Comparison of ENCODE assay signal across 27 cellular contexts in genomic region chr3:26967531-26967930, GRCh38.
"Had no signal": no experiment of that assay in that cellular context is flagged by ENCODE, and none has a peak within 500 bp of the region (broad histone marks: within the 10 kb centered on the region; RNA-seq: fewer than 3 reads in every experiment).

No MANE protein-coding gene starts in this region.

- H3K4me1 ChIP-seq: colonic mucosa, esophagus squamous epithelium, gastrocnemius medialis, heart right ventricle, left lung, lower lobe of right lung had no signal

- H3K4me3 ChIP-seq: colonic mucosa, dorsolateral prefrontal cortex, esophagus squamous epithelium, gastrocnemius medialis, heart right ventricle, left lung, lower lobe of right lung, mucosa of descending colon had no signal

- FAIRE-seq: islet of Langerhans, keratinocyte had no signal

- H3K27me3 ChIP-seq: colonic mucosa, dorsolateral prefrontal cortex, esophagus squamous epithelium, gastrocnemius medialis, heart right ventricle, left lung had no signal

- ATAC-seq: esophagus mucosa, gastrocnemius medialis, heart right ventricle, left cardiac atrium, left lung, left ventricle myocardium superior, lower lobe of right lung, mucosa of descending colon had no signal

- H3K27ac Mint-ChIP-seq: mesothelial cell of epicardium, naive B cell had no signal

- H3K27me3 Mint-ChIP-seq: naive B cell had no signal

- H3K9me3 ChIP-seq: colonic mucosa, esophagus squamous epithelium, gastrocnemius medialis, lower lobe of right lung, mucosa of descending colon had no signal

- H3K36me3 ChIP-seq: colonic mucosa, esophagus squamous epithelium, gastrocnemius medialis, heart right ventricle, left lung, lower lobe of right lung had no signal

- H3K36me3 Mint-ChIP-seq: mesothelial cell of epicardium, naive B cell had no signal

- H3K4me3 Mint-ChIP-seq: mesothelial cell of epicardium, naive B cell had no signal

- DNase-seq: colonic mucosa; cortex of kidney; dermis blood vessel endothelial cell; dorsolateral prefrontal cortex; effector CD4-positive, alpha-beta T cell; effector memory CD4-positive, alpha-beta T cell; erythroblast; esophagus squamous epithelium; foreskin fibroblast; foreskin melanocyte; gastrocnemius medialis; glutamatergic neuron; head of caudate nucleus; heart right ventricle; hippocampal formation; left cardiac atrium; left lung; left ventricle myocardium superior; lower lobe of right lung; mesenchymal stem cell; mucosa of descending colon; naive B cell had no signal

- H3K27ac ChIP-seq: colonic mucosa, dorsolateral prefrontal cortex, epithelial cell of prostate, esophagus squamous epithelium, gastrocnemius medialis, heart right ventricle, left lung, lower lobe of right lung had no signal

- H3K4me1 Mint-ChIP-seq: mesothelial cell of epicardium, naive B cell had no signal
